ENCODE assay signal across 1 cellular context in the genomic region with DNA sequence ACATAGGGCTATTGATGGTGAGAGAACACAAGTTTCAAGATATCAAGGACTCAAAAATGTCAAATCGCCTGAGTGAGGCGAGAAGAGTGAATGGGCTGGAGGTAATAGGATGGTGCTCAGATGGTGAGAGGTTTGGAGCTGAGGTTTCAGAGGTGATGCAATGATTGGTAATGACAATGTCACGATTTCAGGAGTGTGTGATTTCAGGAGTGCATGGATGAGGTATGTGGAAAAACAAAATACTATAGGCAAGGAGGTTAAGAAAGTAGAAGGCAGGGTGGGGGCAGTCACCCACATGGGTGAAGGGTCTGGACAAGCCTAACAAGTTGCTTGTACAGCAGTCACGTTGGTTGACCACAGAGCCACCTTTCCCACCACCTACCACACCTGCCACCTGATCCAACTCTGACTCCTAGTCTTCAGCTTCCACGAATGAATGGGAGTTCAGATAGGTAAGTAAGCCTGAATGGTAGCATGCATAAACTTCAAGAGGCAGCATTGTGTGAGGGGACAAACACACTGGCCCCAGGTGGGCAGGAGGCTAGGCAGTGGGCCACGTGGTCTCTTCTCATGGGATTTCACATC.
TF ChIP-seq lines count a peak whose summit lies in the region.

No MANE protein-coding gene starts in this region.

TF ChIP-seq in HEK293, 187 proteins besides CTCF, POLR2A, EP300 and RAD21 (continued from another document):
- TF ChIP-seq, protein P1, sequence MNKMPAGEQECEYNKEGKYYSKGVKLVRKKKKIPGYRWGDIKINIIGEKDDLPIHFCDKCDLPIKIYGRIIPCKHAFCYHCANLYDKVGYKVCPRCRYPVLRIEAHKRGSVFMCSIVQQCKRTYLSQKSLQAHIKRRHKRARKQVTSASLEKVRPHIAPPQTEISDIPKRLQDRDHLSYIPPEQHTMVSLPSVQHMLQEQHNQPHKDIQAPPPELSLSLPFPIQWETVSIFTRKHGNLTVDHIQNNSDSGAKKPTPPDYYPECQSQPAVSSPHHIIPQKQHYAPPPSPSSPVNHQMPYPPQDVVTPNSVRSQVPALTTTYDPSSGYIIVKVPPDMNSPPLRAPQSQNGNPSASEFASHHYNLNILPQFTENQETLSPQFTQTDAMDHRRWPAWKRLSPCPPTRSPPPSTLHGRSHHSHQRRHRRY (tag by site-specific recombination; IDR thresholded peaks at IDR 0.05), result no peak
- no peak for TF ChIP-seq GFI1B (tag by site-specific recombination; IDR thresholded peaks at IDR 0.05)
- no peak for TF ChIP-seq SALL2 (tag by site-specific recombination; IDR thresholded peaks at IDR 0.05; ENCODE audit: borderline replicate concordance)
